ENCODE assay signal across 8 cellular contexts in genomic region chr6:70566751-70567382, GRCh38. TPM values are rescaled to one million over a fixed set of nuclear protein-coding genes. Genes with fewer than 3 reads are reported as not detected.
DNase-seq lines count a peak whose midpoint lies in the region; TF ChIP-seq lines count a peak whose summit lies in the region.

Gene SDHAF4 (plus strand): TSS chr6:70566930. CDS start chr6:70566941, 11 bp downstream.

- peak within 1 kb of the TSS; percentile 65 for H3K27ac ChIP-seq in SJSA1
- peak within 1 kb of the TSS; percentile 89 for H3K27ac ChIP-seq in substantia nigra (ENCODE audit: low read depth, low read length, poor library complexity, severe bottlenecking)

- H3K36me3 ChIP-seq in GM06990 (ENCODE audit: control insufficient read depth, insufficient read depth, low read length) (no peaks in the 10 kb centered on the region), SJSA1 (peaks cover 4% of the 10 kb centered on the region)

- no peaks in the 10 kb centered on the region for H3K9me3 Mint-ChIP-seq in activated naive CD4-positive, alpha-beta T cell treated with anti-CD3 and anti-CD28 coated beads for 36 hours

- H3K27me3 ChIP-seq in GM06990 (replicated peaks; ENCODE audit: control insufficient read depth, insufficient read depth, low read length) (no peaks in the 10 kb centered on the region), SJSA1 (replicated peaks) (no peaks in the 10 kb centered on the region)

- no peaks in the 10 kb centered on the region for H3K4me1 ChIP-seq in SJSA1 (replicated peaks)

- peak within 1 kb of the TSS; percentile 83 for H3K27ac Mint-ChIP-seq in activated naive CD4-positive, alpha-beta T cell treated with anti-CD3 and anti-CD28 coated beads for 36 hours

- no peaks in the 10 kb centered on the region for H3K27me3 Mint-ChIP-seq in activated naive CD4-positive, alpha-beta T cell treated with anti-CD3 and anti-CD28 coated beads for 36 hours (ENCODE audit: low read depth)

- DNase-seq in GM06990 (ENCODE audit: extremely low read depth, insufficient read length) (peak; percentile 91), HFF-Myc (ENCODE audit: extremely low read depth, low read depth) (peak; percentile 42), MV-4-11 (lab: John Stamatoyannopoulos, UW) (peak; percentile 79), SJSA1 (ENCODE audit: low read depth in 1 of 2, low spot score in 2 of 2) (peak; percentile 88 to 93), germinal center (ENCODE audit: low spot score) (peak; percentile 98), non-pigmented ciliary epithelial cell (ENCODE audit: low read depth) (peak; percentile 42), substantia nigra (lab: John Stamatoyannopoulos, UW) (peak; percentile 34 to 95 (median 89))
- peak; percentile 95 for DNase-seq in activated naive CD4-positive, alpha-beta T cell treated with anti-CD3 and anti-CD28 coated beads for 36 hours

- peaks cover 11% of the 10 kb centered on the region for H3K4me1 Mint-ChIP-seq in activated naive CD4-positive, alpha-beta T cell treated with anti-CD3 and anti-CD28 coated beads for 36 hours (ENCODE audit: low read depth)

- intact Hi-C loops in activated naive CD4-positive, alpha-beta T cell treated with anti-CD3 and anti-CD28 coated beads for 36 hours (cut with micrococcal nuclease), result loop anchor here (1.0 to 5.0 kb wide), 6 partner anchors 9 to 770 kb away; partner anchors contain the start of genes FAM135A, LMBRD1 and SMAP1

- H3K4me3 Mint-ChIP-seq in activated naive CD4-positive, alpha-beta T cell treated with anti-CD3 and anti-CD28 coated beads for 36 hours, result peak within 1 kb of the TSS; percentile 83

- H3K4me3 ChIP-seq in GM06990 (replicated peaks; ENCODE audit: low read depth, low read length) (peak within 1 kb of the TSS; percentile 78), HFF-Myc (replicated peaks; ENCODE audit: low read depth, low read length) (peak within 1 kb of the TSS; percentile 88), SJSA1 (peak within 1 kb of the TSS; percentile 77)

- CTCF ChIA-PET in activated naive CD4-positive, alpha-beta T cell treated with anti-CD3 and anti-CD28 coated beads for 36 hours (lab: Charles Lee), result interaction anchor here (0.9 to 1.4 kb wide), 3 partner anchors 16 to 120 kb away, joined by 3 to 4 read pairs (median 4); no protein-coding TSS in a partner anchor

- TF ChIP-seq CTCF in GM06990 (IDR thresholded peaks at IDR 0.05; ENCODE audit: insufficient read depth, low read length, poor library complexity, severe bottlenecking) (no peak), HFF-Myc (IDR thresholded peaks at IDR 0.05; ENCODE audit: low read depth, low read length, missing control alignments) (no peak)

- no peaks in the 10 kb centered on the region for H3K9me3 ChIP-seq in SJSA1 (replicated peaks)

- peaks cover 20% of the 10 kb centered on the region for H3K36me3 Mint-ChIP-seq in activated naive CD4-positive, alpha-beta T cell treated with anti-CD3 and anti-CD28 coated beads for 36 hours (ENCODE audit: low read depth)

RNA-seq across cellular contexts. Expression of gene SDHAF4, which starts in this region (rescaled TPM):
- 12.4 and 16.9 TPM in 2 replicates for total RNA-seq in SJSA1 (2014; rRNA removed; shearing (Covaris generic))
- 10 to 100 TPM; 16.8 to 17.9 TPM for total RNA-seq in activated naive CD4-positive, alpha-beta T cell treated with anti-CD3 and anti-CD28 coated beads for 36 hours

Comparison
In these comparisons a context has a peak if more than half of its experiments do, and no peak if none do; other contexts are left out.
1. Peak in every context shown above with its lines: DNase-seq, H3K4me3 ChIP-seq and H3K27ac ChIP-seq.
2. DNase-seq: peak in every context shown above with its lines; median percentile 98 in germinal center; 95 in activated naive CD4-positive, alpha-beta T cell treated with anti-CD3 and anti-CD28 coated beads for 36 hours; 91 in GM06990; 90 in SJSA1; 89 in substantia nigra; 79 in MV-4-11; 42 in HFF-Myc; 42 in non-pigmented ciliary epithelial cell.